ENCODE assay signal across 29 cellular contexts in genomic region chr15:45831787-45832186, GRCh38.
"Had no signal": no experiment of that assay in that cellular context is flagged by ENCODE, and none has a peak within 500 bp of the region (broad histone marks: within the 10 kb centered on the region; RNA-seq: fewer than 3 reads in every experiment).

No MANE protein-coding gene starts in this region.

- H3K79me2 ChIP-seq: hepatocyte had no signal

- H3K4me2 ChIP-seq: hepatocyte had no signal

- FAIRE-seq: endometrium, endothelial cell of umbilical vein had no signal

- H3K9me3 ChIP-seq: ascending aorta, breast epithelium, colonic mucosa, gastroesophageal sphincter had no signal

- H3K36me3 ChIP-seq: ascending aorta, breast epithelium, cardiac muscle cell, colonic mucosa, gastroesophageal sphincter, heart right ventricle had no signal

- H3K27ac ChIP-seq: ascending aorta, breast epithelium, cardiac muscle cell, colonic mucosa, gastroesophageal sphincter, heart right ventricle, hepatocyte had no signal

- H3K4me3 ChIP-seq: ascending aorta, breast epithelium, cardiac muscle cell, colonic mucosa, gastroesophageal sphincter, heart right ventricle, hepatocyte had no signal

- H2AFZ ChIP-seq: hepatocyte had no signal

- H3K27me3 ChIP-seq: ascending aorta, breast epithelium, cardiac muscle cell, colonic mucosa, gastroesophageal sphincter, heart right ventricle, hepatocyte had no signal

- DNase-seq: activated CD4-positive, alpha-beta memory T cell treated with anti-CD3 and anti-CD28 coated beads for 36 hours; activated CD4-positive, alpha-beta T cell treated with anti-CD3 and anti-CD28 coated beads for 36 hours; activated CD4-positive, alpha-beta T cell treated with anti-CD3 and anti-CD28 coated beads, Interleukin-2, amount 10 ng/mL, durations not matched to agents 24 days and 14 days; activated CD4-positive, CD25-positive, alpha-beta regulatory T cell; activated CD4-positive, CD25-positive, alpha-beta regulatory T cell treated with anti-CD3 and anti-CD28 coated beads, Interleukin-2, amount 50 U/mL, for 72 hours; activated CD8-positive, alpha-beta memory T cell treated with anti-CD3 and anti-CD28 coated beads, Interleukin-2, amount 10 ng/mL, durations not matched to agents 7 days and 5 days; activated CD8-positive, alpha-beta memory T cell treated with anti-CD3 and anti-CD28 coated beads, Interleukin-2, amount 50 U/mL, for 4 hours; activated CD8-positive, alpha-beta T cell treated with anti-CD3 and anti-CD28 coated beads, Interleukin-2, amount 10 ng/mL, durations not matched to agents 7 days and 5 days; activated effector memory CD4-positive, alpha-beta T cell treated with anti-CD3 and anti-CD28 coated beads, Interleukin-2, amount 50 U/mL, for 16 hours; activated naive CD4-positive, alpha-beta T cell treated with anti-CD3 and anti-CD28 coated beads, Interleukin-2, amount 10 ng/mL, durations not matched to agents 7 days and 5 days; activated naive CD8-positive, alpha-beta T cell treated with anti-CD3 and anti-CD28 coated beads, Interleukin-2, amount 10 ng/mL, durations not matched to agents 7 days and 5 days; activated T-cell treated with anti-CD3 and anti-CD28 coated beads, Interleukin-2, amount 50 U/mL, for 1 hour; activated T-cell treated with anti-CD3 and anti-CD28 coated beads, Interleukin-2, amount 50 U/mL, for 48 hours; central memory CD4-positive, alpha-beta T cell; cerebellar nuclear complex; colonic mucosa; effector CD8-positive, alpha-beta T cell; foreskin melanocyte; heart right ventricle; T-helper 2 cell had no signal

- H3K4me1 ChIP-seq: ascending aorta, breast epithelium, colonic mucosa, gastroesophageal sphincter, heart right ventricle had no signal

- ATAC-seq: activated CD4-positive, alpha-beta T cell treated with anti-CD3 and anti-CD28 coated beads for 36 hours; activated CD8-positive, alpha-beta memory T cell treated with anti-CD3 and anti-CD28 coated beads, Interleukin-2, amount 10 ng/mL, durations not matched to agents 7 days and 5 days; activated CD8-positive, alpha-beta T cell treated with anti-CD3 and anti-CD28 coated beads, Interleukin-2, amount 10 ng/mL, durations not matched to agents 7 days and 5 days; activated naive CD4-positive, alpha-beta T cell treated with anti-CD3 and anti-CD28 coated beads, Interleukin-2, amount 50 U/mL, for 72 hours; esophagus mucosa; gastroesophageal sphincter; heart right ventricle had no signal
